In genomic region chr3:101972430-101973162, GRCh38 we compare ENCODE assay signal across 12 cellular contexts.
"Had no signal": no experiment of that assay in that cellular context is flagged by ENCODE, and none has a peak within 500 bp of the region (broad histone marks: within the 10 kb centered on the region; RNA-seq: fewer than 3 reads in every experiment).

No MANE protein-coding gene starts in this region.

- H3K27me3 ChIP-seq: cardiac muscle cell, right atrium auricular region had no signal

- H3K27ac ChIP-seq: cardiac muscle cell, right atrium auricular region had no signal

- DNase-seq: activated B cell treated with CpG ODN at 0.5 μM for 24 hours; activated CD4-positive, alpha-beta T cell treated with anti-CD3 and anti-CD28 coated beads, Interleukin-2, amount 10 ng/mL, durations not matched to agents 7 days and 5 days; activated naive CD4-positive, alpha-beta T cell treated with Interleukin-2 at 50 U/mL for 16 hours; activated T-cell treated with anti-CD3 and anti-CD28 coated beads for 4 hours; endodermal cell; left ventricle myocardium superior; nephron progenitor cell; stimulated activated CD4-positive, alpha-beta T cell treated with anti-CD3 and anti-CD28 coated beads, Interleukin-15, amount 100 ng/mL, for 24 hours; stimulated activated CD4-positive, alpha-beta T cell treated with anti-CD3 and anti-CD28 coated beads, Interleukin-4, amount 100 ng/mL, for 1 hour; SW 1271 had no signal

- H3K9me3 ChIP-seq: right atrium auricular region had no signal

- H3K4me3 ChIP-seq: cardiac muscle cell, right atrium auricular region had no signal

- H3K36me3 ChIP-seq: cardiac muscle cell, right atrium auricular region had no signal
